ENCODE assay signal across 8 cellular contexts in genomic region chrX:107718156-107718621, GRCh38. TPM values are rescaled to one million over a fixed set of nuclear protein-coding genes. Genes with fewer than 3 reads are reported as not detected.
DNase-seq lines count a peak whose midpoint lies in the region; ATAC-seq and TF ChIP-seq lines count a peak whose summit lies in the region.

No MANE protein-coding gene starts in this region.

- H3K36me3 ChIP-seq in DND-41 (ENCODE audit: insufficient read depth, low read length) = no peaks in the 10 kb centered on the region
- peaks cover 28% of the 10 kb centered on the region for H3K36me3 ChIP-seq in SJSA1
- H3K36me3 ChIP-seq in cardiac muscle cell = peaks cover 10% of the 10 kb centered on the region

- no peaks in the 10 kb centered on the region for H3K79me2 ChIP-seq in DND-41 (ENCODE audit: insufficient read depth, low read length)

- H3K27ac ChIP-seq in DND-41 (ENCODE audit: low read length) = no peak overlapping the region
- peak overlapping the region; percentile 96; the same call in 1 of the 2 replicates for H3K27ac ChIP-seq in SJSA1
- H3K27ac ChIP-seq in cardiac muscle cell = no peak overlapping the region

- H3K9me3 Mint-ChIP-seq in activated naive CD8-positive, alpha-beta T cell (ENCODE audit: low read depth) = no peaks in the 10 kb centered on the region
- peaks cover 7% of the 10 kb centered on the region for H3K9me3 Mint-ChIP-seq in progenitor cell of endocrine pancreas (ENCODE audit: low read depth)

- no peak overlapping the region for H2AFZ ChIP-seq in DND-41 (ENCODE audit: low read depth, low read length)

- 0 out of 2 replicates have a peak, but pooled peaks cover 4% of the 10 kb centered on the region for H4K20me1 ChIP-seq in DND-41 (ENCODE audit: insufficient read depth, low read length)

- H3K27me3 Mint-ChIP-seq in activated naive CD8-positive, alpha-beta T cell = no peaks in the 10 kb centered on the region
- no peaks in the 10 kb centered on the region for H3K27me3 Mint-ChIP-seq in progenitor cell of endocrine pancreas

- ATAC-seq in DND-41 (ENCODE audit: insufficient read depth, low read depth) (peak; percentile 36; the same call in 2 of the 3 replicates), HG03039 (IDR thresholded peaks at IDR 0.05; ENCODE audit: unreplicated experiment) (no peak), GM21576 (IDR thresholded peaks at IDR 0.05; ENCODE audit: unreplicated experiment) (no peak)

- H3K27me3 ChIP-seq in DND-41 (ENCODE audit: insufficient read depth, low read length, poor library complexity) (no peaks in the 10 kb centered on the region), SJSA1 (replicated peaks) (no peaks in the 10 kb centered on the region), cardiac muscle cell (no peaks in the 10 kb centered on the region)

- H3K4me1 Mint-ChIP-seq in activated naive CD8-positive, alpha-beta T cell (ENCODE audit: low read depth) = peaks cover 46% of the 10 kb centered on the region
- H3K4me1 Mint-ChIP-seq in progenitor cell of endocrine pancreas (ENCODE audit: low read depth) = peaks cover 26% of the 10 kb centered on the region

- peak; percentile 71 for DNase-seq in DND-41
- DNase-seq in Kasumi-1 (lab: John Stamatoyannopoulos, UW) = peak; percentile 40 to 56
- DNase-seq in SJSA1 (ENCODE audit: low read depth in 1 of 2, low spot score in 2 of 2) = peak; percentile 63 to 67
- peak; percentile 78 to 87 for DNase-seq in cardiac muscle cell (ENCODE audit: low read depth in 1 of 2, low spot score in 1 of 2)
- DNase-seq in progenitor cell of endocrine pancreas (ENCODE audit: low spot score, unreplicated experiment) = peak; percentile 43

- H3K9ac ChIP-seq in DND-41 (ENCODE audit: low read depth, low read length) = no peak overlapping the region

- H3K4me2 ChIP-seq in DND-41 (ENCODE audit: insufficient read depth, low read length) = no peak overlapping the region

- no peak overlapping the region for H3K4me3 ChIP-seq in DND-41 (ENCODE audit: low read depth in 1 of 2, low read length in 2 of 2)
- H3K4me3 ChIP-seq in SJSA1 = no peak overlapping the region
- no peak overlapping the region for H3K4me3 ChIP-seq in cardiac muscle cell

- H3K4me3 Mint-ChIP-seq in activated naive CD8-positive, alpha-beta T cell = peak overlapping the region; percentile 92
- H3K4me3 Mint-ChIP-seq in progenitor cell of endocrine pancreas (ENCODE audit: low read depth) = no peak overlapping the region

- H3K9me3 ChIP-seq in DND-41 (ENCODE audit: insufficient read depth, low read length, severe bottlenecking) = no peaks in the 10 kb centered on the region
- no peaks in the 10 kb centered on the region for H3K9me3 ChIP-seq in SJSA1 (replicated peaks)
- no peaks in the 10 kb centered on the region for H3K9me3 ChIP-seq in cardiac muscle cell (ENCODE audit: low read depth)

- H3K4me1 ChIP-seq in DND-41 (ENCODE audit: insufficient read depth, low read length) (peaks cover 23% of the 10 kb centered on the region), SJSA1 (replicated peaks) (peaks cover 16% of the 10 kb centered on the region), cardiac muscle cell (ENCODE audit: low read depth) (peaks cover 49% of the 10 kb centered on the region)

- peak; percentile 75 for TF ChIP-seq CTCF in DND-41 (IDR thresholded peaks at IDR 0.05; ENCODE audit: borderline replicate concordance, extremely low read depth, low read length, poor library complexity, severe bottlenecking)
- TF ChIP-seq CTCF in cardiac muscle cell (IDR thresholded peaks at IDR 0.05; ENCODE audit: low read depth, low read length) = peak; percentile 57
- peak; percentile 68 for TF ChIP-seq CTCF in progenitor cell of endocrine pancreas (IDR thresholded peaks at IDR 0.05; ENCODE audit: unreplicated experiment)

- H3K36me3 Mint-ChIP-seq in activated naive CD8-positive, alpha-beta T cell = no peaks in the 10 kb centered on the region
- H3K36me3 Mint-ChIP-seq in progenitor cell of endocrine pancreas (ENCODE audit: insufficient read depth) = peaks cover 3% of the 10 kb centered on the region

- peak overlapping the region; percentile 94 for H3K27ac Mint-ChIP-seq in activated naive CD8-positive, alpha-beta T cell
- H3K27ac Mint-ChIP-seq in progenitor cell of endocrine pancreas = no peak overlapping the region

RNA-seq across cellular contexts. Expression of gene TSC22D3, which starts 57.4 kb away (rescaled TPM):
- 20.0 and 28.1 TPM in 2 replicates for total RNA-seq in SJSA1 (2014; rRNA removed; shearing (Covaris generic))
- total RNA-seq in cardiac muscle cell (297 and 320 TPM in 2 replicates), progenitor cell of endocrine pancreas (39.6 and 41.4 TPM in 2 replicates)
- polyA plus RNA-seq in cardiac muscle cell = 235 and 253 TPM in 2 replicates

RNA-seq across cellular contexts. Expression of gene NCBP2L, which starts 59.3 kb away (rescaled TPM):
- total RNA-seq in SJSA1 (2014; rRNA removed; shearing (Covaris generic)) = not detected in 2 replicates
- total RNA-seq in cardiac muscle cell = 0.11 TPM in 1 of 2 replicates, not detected in the other
- polyA plus RNA-seq in cardiac muscle cell = 0.11 and 0.16 TPM in 2 replicates
- total RNA-seq in progenitor cell of endocrine pancreas = not detected in 2 replicates
